In the genomic region with DNA sequence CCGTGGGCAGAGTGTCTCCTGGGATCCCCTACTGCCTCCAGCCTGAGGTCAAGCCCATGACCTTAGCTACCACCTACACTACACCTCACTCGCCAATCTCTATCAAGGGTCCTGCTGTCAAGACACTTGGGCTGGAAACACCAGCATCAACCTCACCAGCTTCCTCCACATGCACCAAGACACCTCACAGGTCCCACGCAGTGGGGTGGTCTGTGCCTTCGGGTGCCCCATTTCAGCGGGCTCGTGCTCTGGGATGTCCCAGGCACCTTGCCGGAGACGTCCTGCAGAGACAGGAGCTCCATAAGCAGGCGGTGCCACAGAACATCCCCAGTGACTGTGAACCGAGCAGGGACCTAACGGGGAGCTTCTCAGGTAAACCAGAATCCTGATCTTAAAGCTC, we compare ENCODE assay signal across 26 cellular contexts. TPM values are rescaled to one million over a fixed set of nuclear protein-coding genes. Genes with fewer than 3 reads are reported as not detected.
DNase-seq lines count a peak whose midpoint lies in the region; ATAC-seq, FAIRE-seq and TF ChIP-seq lines count a peak whose summit lies in the region.
"Had no signal": no experiment of that assay in that cellular context is flagged by ENCODE, and none has a peak within 500 bp of the region (broad histone marks: within the 10 kb centered on the region; RNA-seq: fewer than 3 reads in every experiment).

No MANE protein-coding gene starts in this region.

- POLR2A ChIA-PET in MCF 10A (lab: Yijun Ruan, JAX) = no interaction called here

- TF ChIP-seq POLR2A in breast epithelium (IDR thresholded peaks at IDR 0.05) = no peak

- BruUV-seq in MCF 10A (replicated peaks; lab: Mats Ljungman, UMichigan) = no TSS peak

- H3K36me3 Mint-ChIP-seq in MCF 10A (ENCODE audit: insufficient read depth, unreplicated experiment) (peaks cover 6% of the 10 kb centered on the region), nephron progenitor cell (ENCODE audit: low read depth) (peaks cover 13% of the 10 kb centered on the region)
- H3K36me3 Mint-ChIP-seq: activated CD4-positive, alpha-beta memory T cell treated with anti-CD3 and anti-CD28 coated beads for 36 hours; stimulated activated naive B cell treated with anti-CD40 and anti-IgM and Interleukin-4, amounts not matched to agents 10 μg/mL and 1 μg/mL and 100 μg/mL, for 72 hours had no signal

- H3K9me3 ChIP-seq in breast epithelium (no peaks in the 10 kb centered on the region), thoracic aorta (no peaks in the 10 kb centered on the region)
- H3K9me3 ChIP-seq: neutrophil, thyroid gland had no signal

- no peak for FAIRE-seq in urothelium cell line (lab: Jason Lieb, UNC)
- FAIRE-seq: endometrium had no signal

- H3K4me1 Mint-ChIP-seq in MCF 10A (ENCODE audit: insufficient read depth, unreplicated experiment) (peaks cover 19% of the 10 kb centered on the region), nephron progenitor cell (peaks cover 48% of the 10 kb centered on the region)

- no peak for DNase-seq in MCF 10A (ENCODE audit: unreplicated experiment)
- DNase-seq in breast epithelium (ENCODE audit: low spot score in 2 of 2) = no peak
- no peak for DNase-seq in caudate nucleus (lab: John Stamatoyannopoulos, UW)
- DNase-seq in nephron progenitor cell = no peak
- DNase-seq in thoracic aorta (ENCODE audit: low spot score) = no peak
- DNase-seq in LoVo (ENCODE audit: low spot score) = no peak
- no peak for DNase-seq in urothelium cell line (ENCODE audit: low spot score)
- DNase-seq: activated CD4-positive, alpha-beta memory T cell treated with anti-CD3 and anti-CD28 coated beads for 36 hours; activated effector memory CD4-positive, alpha-beta T cell treated with anti-CD3 and anti-CD28 coated beads, Interleukin-2, amount 50 U/mL, for 16 hours; brain microvascular endothelial cell; CD4-positive, alpha-beta memory T cell; cortex of kidney; DMS 273 treated with DMSO at 0.1 percent for 48 hours; mammary epithelial cell; NCI-H1436 treated with DMSO at 0.1 percent for 48 hours; NCI-H446 treated with DMSO at 0.1 percent for 48 hours; OCI-M1; SHP77 treated with DMSO at 0.1 percent for 48 hours; stimulated activated CD4-positive, alpha-beta T cell treated with anti-CD3 and anti-CD28 coated beads, Interleukin-12 subunit alpha, Interleukin-12 subunit beta, amount 100 ng/mL, for 4 hours; stimulated activated CD4-positive, alpha-beta T cell treated with anti-CD3 and anti-CD28 coated beads, Interleukin-4, amount 100 ng/mL, for 24 hours; stimulated activated naive B cell treated with anti-CD40 and anti-IgM and Interleukin-4, amounts not matched to agents 10 μg/mL and 1 μg/mL and 100 μg/mL, for 72 hours; thyroid gland had no signal

- H3K27me3 ChIP-seq in breast epithelium (no peaks in the 10 kb centered on the region), thoracic aorta (replicated peaks; ENCODE audit: insufficient read depth) (no peaks in the 10 kb centered on the region)
- H3K27me3 ChIP-seq: brain microvascular endothelial cell, neutrophil, thyroid gland had no signal

- ATAC-seq in thoracic aorta (ENCODE audit: insufficient number of reproducible peaks, low FRiP score, low read depth) (no peak), GM21423 (IDR thresholded peaks at IDR 0.05; ENCODE audit: unreplicated experiment) (no peak)
- ATAC-seq: stimulated activated naive B cell treated with anti-CD40 and anti-IgM and Interleukin-4, amounts not matched to agents 10 μg/mL and 1 μg/mL and 100 μg/mL, for 72 hours had no signal

- TF ChIP-seq CTCF in MCF 10A (IDR thresholded peaks at IDR 0.05; ENCODE audit: unreplicated experiment) (no peak), breast epithelium (IDR thresholded peaks at IDR 0.05) (no peak), nephron progenitor cell (IDR thresholded peaks at IDR 0.05) (no peak), thoracic aorta (IDR thresholded peaks at IDR 0.05) (no peak)

- H3K36me3 ChIP-seq in breast epithelium (no peaks in the 10 kb centered on the region), thoracic aorta (no peaks in the 10 kb centered on the region)
- H3K36me3 ChIP-seq: brain microvascular endothelial cell, neutrophil, thyroid gland had no signal

- peak overlapping the region in 1 of 2 donors; percentile 50 for H3K27ac ChIP-seq in breast epithelium
- peak overlapping the region; percentile 26 for H3K27ac ChIP-seq in caudate nucleus (ENCODE audit: low read depth, low read length)
- peak overlapping the region; percentile 69 to 86 for H3K27ac ChIP-seq in thoracic aorta
- H3K27ac ChIP-seq: 22Rv1, brain microvascular endothelial cell, neutrophil had no signal

- H3K27me3 Mint-ChIP-seq in MCF 10A (ENCODE audit: insufficient read depth, unreplicated experiment) (no peaks in the 10 kb centered on the region), nephron progenitor cell (ENCODE audit: low read depth, poor library complexity) (no peaks in the 10 kb centered on the region)
- H3K27me3 Mint-ChIP-seq: activated CD4-positive, alpha-beta memory T cell treated with anti-CD3 and anti-CD28 coated beads for 36 hours; CD4-positive, alpha-beta memory T cell had no signal

- H3K9me3 Mint-ChIP-seq in MCF 10A (ENCODE audit: unreplicated experiment) (no peaks in the 10 kb centered on the region), nephron progenitor cell (no peaks in the 10 kb centered on the region)
- H3K9me3 Mint-ChIP-seq: activated CD4-positive, alpha-beta memory T cell treated with anti-CD3 and anti-CD28 coated beads for 36 hours; stimulated activated naive B cell treated with anti-CD40 and anti-IgM and Interleukin-4, amounts not matched to agents 10 μg/mL and 1 μg/mL and 100 μg/mL, for 72 hours had no signal

- H3K27ac Mint-ChIP-seq in MCF 10A (ENCODE audit: low read depth, unreplicated experiment) (peak overlapping the region; percentile 32), nephron progenitor cell (peak overlapping the region; percentile 36)
- H3K27ac Mint-ChIP-seq: activated CD4-positive, alpha-beta memory T cell treated with anti-CD3 and anti-CD28 coated beads for 36 hours; stimulated activated naive B cell treated with anti-CD40 and anti-IgM and Interleukin-4, amounts not matched to agents 10 μg/mL and 1 μg/mL and 100 μg/mL, for 72 hours had no signal

- H3K4me3 Mint-ChIP-seq in MCF 10A (ENCODE audit: unreplicated experiment) = no peak overlapping the region
- no peak overlapping the region for H3K4me3 Mint-ChIP-seq in nephron progenitor cell
- H3K4me3 Mint-ChIP-seq: activated CD4-positive, alpha-beta memory T cell treated with anti-CD3 and anti-CD28 coated beads for 36 hours; CD4-positive, alpha-beta memory T cell; stimulated activated naive B cell treated with anti-CD40 and anti-IgM and Interleukin-4, amounts not matched to agents 10 μg/mL and 1 μg/mL and 100 μg/mL, for 72 hours had no signal

- CTCF ChIA-PET in MCF 10A (lab: Yijun Ruan, JAX) = no interaction called here

- H3K4me3 ChIP-seq in breast epithelium (no peak overlapping the region), thoracic aorta (no peak overlapping the region)
- H3K4me3 ChIP-seq: thyroid gland had no signal

- intact Hi-C loops in MCF 10A (cut with micrococcal nuclease) (no loop called here), breast epithelium (cut with DNase I; ENCODE audit: low total_unique reads) (no loop called here)

- H3K4me1 ChIP-seq in breast epithelium = no peaks in the 10 kb centered on the region
- H3K4me1 ChIP-seq in thoracic aorta (ENCODE audit: control insufficient read depth in 1 of 2, low read depth in 2 of 2) = peaks cover 70 to 97% of the 10 kb centered on the region in 2 donors

RNA-seq across cellular contexts. Expression of a gene that starts 20.0 kb away (rescaled TPM):
- total RNA-seq in MCF 10A (2022) (85.7 and 99.1 TPM in 2 replicates), breast epithelium (100 to 1,000 TPM in 2 of 3 donors, 10 to 100 TPM in 1; 97.9 to 128 (median 124) TPM), thoracic aorta (100 to 1,000 TPM; 112 to 150 TPM)
